8 cellular contexts compared by ENCODE assay signal in the genomic region with DNA sequence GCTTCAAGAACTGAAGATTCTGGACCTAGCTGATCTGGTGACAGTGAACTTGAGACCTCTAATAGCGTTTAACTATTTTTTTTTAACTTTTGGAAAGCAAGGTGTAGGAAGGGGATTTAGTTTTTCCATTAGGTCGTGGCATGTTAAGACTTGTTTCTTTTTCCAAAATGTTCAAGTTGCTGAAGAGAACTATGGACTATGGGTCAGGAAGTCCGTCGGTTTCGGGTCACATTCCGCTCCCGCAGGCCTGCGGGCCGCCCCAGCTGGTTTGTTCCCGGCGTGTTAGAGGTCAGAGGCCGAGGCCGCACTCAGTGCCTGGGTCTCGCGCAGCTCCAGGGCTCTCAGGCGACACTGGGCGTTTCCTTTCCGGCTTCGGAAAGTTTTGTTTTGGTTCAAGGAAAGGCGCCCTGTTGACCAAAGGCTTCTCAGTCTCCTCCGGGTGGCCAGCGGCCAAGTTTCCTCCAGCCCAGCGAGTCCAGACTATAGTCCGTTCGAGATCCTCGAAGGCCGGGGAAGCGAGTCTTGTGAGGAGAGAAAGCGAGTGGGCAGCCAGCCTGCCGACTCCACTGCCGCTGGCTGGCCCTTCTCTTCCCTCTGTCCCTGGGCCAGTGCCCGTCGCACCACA. TPM values are rescaled to one million over a fixed set of nuclear protein-coding genes. Genes with fewer than 3 reads are reported as not detected.
DNase-seq lines count a peak whose midpoint lies in the region; ATAC-seq and TF ChIP-seq lines count a peak whose summit lies in the region.

No MANE protein-coding gene starts in this region.

- peak; percentile 29 for DNase-seq in 8988T
- peak; percentile 70 for DNase-seq in WTC11 (ENCODE audit: low spot score)
- DNase-seq in Right ventricle myocardium inferior (ENCODE audit: missing footprints), result no peak
- DNase-seq in activated CD8-positive, alpha-beta memory T cell treated with anti-CD3 and anti-CD28 coated beads for 24 hours, result no peak
- DNase-seq in NCI-H1694 (lab: John Stamatoyannopoulos, UW), result no peak

- peaks cover 4% of the 10 kb centered on the region for H3K4me1 ChIP-seq in parathyroid adenoma

- POLR2A ChIA-PET in WTC11 (lab: Charles Lee), result interaction anchor here (0.6 kb wide), 1 partner anchor 1686 kb away, joined by 3 read pairs; no protein-coding TSS in a partner anchor

- peak overlapping the region; percentile 77 for H3K4me3 Mint-ChIP-seq in WTC11

- H2AFZ ChIP-seq in parathyroid adenoma, result peak overlapping the region; percentile 99

- peak overlapping the region; percentile 64 for H3K9ac ChIP-seq in parathyroid adenoma

- H3K4me2 ChIP-seq in parathyroid adenoma (ENCODE audit: low read length), result peak overlapping the region; percentile 86

- H3K27me3 ChIP-seq in parathyroid adenoma (ENCODE audit: control insufficient read depth, insufficient read depth, low read length), result no peaks in the 10 kb centered on the region

- no peaks in the 10 kb centered on the region for H3K9me3 ChIP-seq in parathyroid adenoma (ENCODE audit: control insufficient read depth, low read length)

- TF ChIP-seq CTCF in WTC11 (IDR thresholded peaks at IDR 0.05), result no peak
- no peak for TF ChIP-seq CTCF in parathyroid adenoma (IDR thresholded peaks at IDR 0.05)

- H3K79me2 ChIP-seq in parathyroid adenoma, result peaks cover 11% of the 10 kb centered on the region

- H3K27ac Mint-ChIP-seq in WTC11, result peak overlapping the region; percentile 89

- H3K36me3 ChIP-seq in parathyroid adenoma (ENCODE audit: control insufficient read depth, insufficient read depth, low read length), result no peaks in the 10 kb centered on the region

- no peaks in the 10 kb centered on the region for H3K9me3 Mint-ChIP-seq in WTC11

- no peaks in the 10 kb centered on the region for H3K36me3 Mint-ChIP-seq in WTC11

- H3K27ac ChIP-seq in parathyroid adenoma, result peak overlapping the region; percentile 98

- ATAC-seq in GM18909 (IDR thresholded peaks at IDR 0.05; ENCODE audit: poor library complexity, unreplicated experiment) (peak; percentile 52), HG03103 (IDR thresholded peaks at IDR 0.05; ENCODE audit: low read depth, unreplicated experiment) (peak; percentile 26), WTC11 (peak; percentile 65), Right ventricle myocardium inferior (peak; percentile 74)

- H3K4me1 Mint-ChIP-seq in WTC11, result peaks cover 31% of the 10 kb centered on the region

- CTCF ChIA-PET in WTC11 (lab: Charles Lee), result interaction anchor here (0.7 to 2.9 kb wide), 12 partner anchors 10 to 260 kb away, joined by 3 to 17 read pairs (median 4); a partner anchor contains a TSS

- H3K4me3 ChIP-seq in parathyroid adenoma (ENCODE audit: low read depth, low read length), result peak overlapping the region; percentile 63

- no peaks in the 10 kb centered on the region; the same call in 1 of the 2 replicates for H3K27me3 Mint-ChIP-seq in WTC11 (ENCODE audit: low read depth)

- intact Hi-C loops in Right ventricle myocardium inferior (cut with DNase I), result no loop called here

TF ChIP-seq in WTC11, 78 proteins besides CTCF, POLR2A, EP300 and RAD21:
- TF ChIP-seq CBFB (CRISPR knock-in tag; IDR thresholded peaks at IDR 0.05; ENCODE audit: low read depth) (0 out of 2 replicates have a peak, but pooled peaks have one; percentile 3), TEAD1 (CRISPR knock-in tag; IDR thresholded peaks at IDR 0.05) (0 out of 2 replicates have a peak, but pooled peaks have one; percentile 27), KAT7 (CRISPR knock-in tag; IDR thresholded peaks at IDR 0.05; ENCODE audit: borderline replicate concordance) (no peak), HMGA2 (CRISPR knock-in tag; IDR thresholded peaks at IDR 0.05) (no peak)
- TF ChIP-seq, protein P1, sequence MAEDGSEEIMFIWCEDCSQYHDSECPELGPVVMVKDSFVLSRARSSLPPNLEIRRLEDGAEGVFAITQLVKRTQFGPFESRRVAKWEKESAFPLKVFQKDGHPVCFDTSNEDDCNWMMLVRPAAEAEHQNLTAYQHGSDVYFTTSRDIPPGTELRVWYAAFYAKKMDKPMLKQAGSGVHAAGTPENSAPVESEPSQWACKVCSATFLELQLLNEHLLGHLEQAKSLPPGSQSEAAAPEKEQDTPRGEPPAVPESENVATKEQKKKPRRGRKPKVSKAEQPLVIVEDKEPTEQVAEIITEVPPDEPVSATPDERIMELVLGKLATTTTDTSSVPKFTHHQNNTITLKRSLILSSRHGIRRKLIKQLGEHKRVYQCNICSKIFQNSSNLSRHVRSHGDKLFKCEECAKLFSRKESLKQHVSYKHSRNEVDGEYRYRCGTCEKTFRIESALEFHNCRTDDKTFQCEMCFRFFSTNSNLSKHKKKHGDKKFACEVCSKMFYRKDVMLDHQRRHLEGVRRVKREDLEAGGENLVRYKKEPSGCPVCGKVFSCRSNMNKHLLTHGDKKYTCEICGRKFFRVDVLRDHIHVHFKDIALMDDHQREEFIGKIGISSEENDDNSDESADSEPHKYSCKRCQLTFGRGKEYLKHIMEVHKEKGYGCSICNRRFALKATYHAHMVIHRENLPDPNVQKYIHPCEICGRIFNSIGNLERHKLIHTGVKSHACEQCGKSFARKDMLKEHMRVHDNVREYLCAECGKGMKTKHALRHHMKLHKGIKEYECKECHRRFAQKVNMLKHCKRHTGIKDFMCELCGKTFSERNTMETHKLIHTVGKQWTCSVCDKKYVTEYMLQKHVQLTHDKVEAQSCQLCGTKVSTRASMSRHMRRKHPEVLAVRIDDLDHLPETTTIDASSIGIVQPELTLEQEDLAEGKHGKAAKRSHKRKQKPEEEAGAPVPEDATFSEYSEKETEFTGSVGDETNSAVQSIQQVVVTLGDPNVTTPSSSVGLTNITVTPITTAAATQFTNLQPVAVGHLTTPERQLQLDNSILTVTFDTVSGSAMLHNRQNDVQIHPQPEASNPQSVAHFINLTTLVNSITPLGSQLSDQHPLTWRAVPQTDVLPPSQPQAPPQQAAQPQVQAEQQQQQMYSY (CRISPR knock-in tag; IDR thresholded peaks at IDR 0.05), result no peak
- TF ChIP-seq, protein P2, sequence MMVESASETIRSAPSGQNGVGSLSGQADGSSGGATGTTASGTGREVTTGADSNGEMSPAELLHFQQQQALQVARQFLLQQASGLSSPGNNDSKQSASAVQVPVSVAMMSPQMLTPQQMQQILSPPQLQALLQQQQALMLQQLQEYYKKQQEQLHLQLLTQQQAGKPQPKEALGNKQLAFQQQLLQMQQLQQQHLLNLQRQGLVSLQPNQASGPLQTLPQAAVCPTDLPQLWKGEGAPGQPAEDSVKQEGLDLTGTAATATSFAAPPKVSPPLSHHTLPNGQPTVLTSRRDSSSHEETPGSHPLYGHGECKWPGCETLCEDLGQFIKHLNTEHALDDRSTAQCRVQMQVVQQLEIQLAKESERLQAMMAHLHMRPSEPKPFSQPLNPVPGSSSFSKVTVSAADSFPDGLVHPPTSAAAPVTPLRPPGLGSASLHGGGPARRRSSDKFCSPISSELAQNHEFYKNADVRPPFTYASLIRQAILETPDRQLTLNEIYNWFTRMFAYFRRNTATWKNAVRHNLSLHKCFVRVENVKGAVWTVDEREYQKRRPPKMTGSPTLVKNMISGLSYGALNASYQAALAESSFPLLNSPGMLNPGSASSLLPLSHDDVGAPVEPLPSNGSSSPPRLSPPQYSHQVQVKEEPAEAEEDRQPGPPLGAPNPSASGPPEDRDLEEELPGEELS (CRISPR knock-in tag; IDR thresholded peaks at IDR 0.05), result 0 out of 2 replicates have a peak, but pooled peaks have one; percentile 51
- TF ChIP-seq, protein P3, sequence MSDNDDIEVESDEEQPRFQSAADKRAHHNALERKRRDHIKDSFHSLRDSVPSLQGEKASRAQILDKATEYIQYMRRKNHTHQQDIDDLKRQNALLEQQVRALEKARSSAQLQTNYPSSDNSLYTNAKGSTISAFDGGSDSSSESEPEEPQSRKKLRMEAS (CRISPR knock-in tag; IDR thresholded peaks at IDR 0.05), result peak; percentile 57

RNA-seq across cellular contexts. Expression of a gene that starts 0.6 kb away (rescaled TPM):
- total RNA-seq in WTC11 (2021), result 11.0 to 14.9 TPM (median 13.9 TPM) in 3 replicates
- total RNA-seq in Right ventricle myocardium inferior, result 23.0 TPM

Comparison
In these comparisons a context has a peak if more than half of its experiments do, and no peak if none do; other contexts are left out.
1. DNase-seq: peak in 8988T (single experiment) and WTC11 (single experiment); none in Right ventricle myocardium inferior (single experiment), activated CD8-positive, alpha-beta memory T cell treated with anti-CD3 and anti-CD28 coated beads for 24 hours (single experiment) and NCI-H1694 (single experiment).
2. Peak in every context shown above with its lines, with median percentiles within 50 percentile points of each other: ATAC-seq.